14 cellular contexts compared by ENCODE assay signal in the genomic region with DNA sequence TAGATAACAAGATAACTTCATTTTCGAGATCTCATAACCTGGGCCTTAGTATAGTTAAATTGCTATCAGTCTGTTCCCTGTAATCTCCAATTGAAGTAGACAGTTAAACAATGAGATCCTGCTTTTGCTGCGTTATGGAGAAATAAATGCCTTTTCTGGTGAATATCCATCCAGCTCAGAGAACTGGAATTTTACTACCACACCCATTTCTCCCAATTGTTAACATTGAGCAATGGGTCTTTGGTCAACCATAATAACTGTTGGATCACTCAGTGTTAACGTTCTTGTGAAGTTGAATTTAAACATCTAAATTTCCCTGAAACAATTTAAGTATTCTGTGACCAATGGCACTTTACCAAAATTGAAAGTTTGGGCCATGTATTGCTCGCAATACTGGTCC. TPM values are rescaled to one million over a fixed set of nuclear protein-coding genes. Genes with fewer than 3 reads are reported as not detected.
DNase-seq lines count a peak whose midpoint lies in the region; ATAC-seq, FAIRE-seq and TF ChIP-seq lines count a peak whose summit lies in the region.
"Had no signal": no experiment of that assay in that cellular context is flagged by ENCODE, and none has a peak within 500 bp of the region (broad histone marks: within the 10 kb centered on the region; RNA-seq: fewer than 3 reads in every experiment).

No MANE protein-coding gene starts in this region.

- H3K36me3 ChIP-seq in bronchial epithelial cell (ENCODE audit: control insufficient read depth, insufficient read depth, low read length) = no peaks in the 10 kb centered on the region

- no peak for FAIRE-seq in bronchial epithelial cell (lab: Jason Lieb, UNC)

- no peak for TF ChIP-seq CTCF in bronchial epithelial cell (IDR thresholded peaks at IDR 0.05; ENCODE audit: insufficient read depth, low read length, severe bottlenecking)
- TF ChIP-seq CTCF in mesothelial cell of epicardium (IDR thresholded peaks at IDR 0.05; ENCODE audit: unreplicated experiment) = no peak

- no peaks in the 10 kb centered on the region for H3K27me3 Mint-ChIP-seq in mesothelial cell of epicardium (ENCODE audit: low read depth)
- H3K27me3 Mint-ChIP-seq: progenitor cell of endocrine pancreas had no signal

- H3K27me3 ChIP-seq in bronchial epithelial cell (ENCODE audit: control insufficient read depth, insufficient read depth, low read length) = no peaks in the 10 kb centered on the region

- H3K4me1 Mint-ChIP-seq in mesothelial cell of epicardium = peaks cover 38% of the 10 kb centered on the region

- DNase-seq in AG08395 (ENCODE audit: low spot score) (peak; percentile 69), HT1080 (ENCODE audit: low read depth) (peak; percentile 64), bronchial epithelial cell (ENCODE audit: low read depth) (peak; percentile 72), myocyte (ENCODE audit: low read depth) (peak; percentile 38), mesothelial cell of epicardium (ENCODE audit: low spot score in 2 of 2, unreplicated experiment in 2 of 2) (no peak), NCI-H1092 treated with DMSO at 0.1 percent for 48 hours (lab: John Stamatoyannopoulos, UW) (no peak), NOMO-1 treated with DMSO at 0.1 percent for 48 hours (lab: John Stamatoyannopoulos, UW; ENCODE audit: unreplicated experiment) (no peak)
- DNase-seq: anterior cingulate cortex, foreskin melanocyte, left ventricle myocardium superior, NCI-H1417 treated with DMSO at 0.1 percent for 48 hours had no signal

- H3K4me3 ChIP-seq in bronchial epithelial cell (ENCODE audit: low read depth, low read length) = no peak overlapping the region

- H3K9me3 Mint-ChIP-seq in mesothelial cell of epicardium = no peaks in the 10 kb centered on the region

- H3K27ac Mint-ChIP-seq in mesothelial cell of epicardium = no peak overlapping the region
- H3K27ac Mint-ChIP-seq: progenitor cell of endocrine pancreas had no signal

- H3K36me3 Mint-ChIP-seq in mesothelial cell of epicardium = peaks cover 9% of the 10 kb centered on the region

- no peak overlapping the region for H3K4me3 Mint-ChIP-seq in mesothelial cell of epicardium

- no peak for ATAC-seq in GM21381 (IDR thresholded peaks at IDR 0.05; ENCODE audit: unreplicated experiment)
- ATAC-seq: left ventricle myocardium superior had no signal

RNA-seq across cellular contexts. Expression of a gene that starts 3.0 kb away (rescaled TPM):
- 218 and 245 TPM in 2 replicates for total RNA-seq in HT1080 (2014; rRNA removed; shearing (Covaris generic))
- 368 and 437 TPM in 2 replicates for polyA plus RNA-seq in HT1080 (2015; cell fraction: cytosol; rRNA removed)
- 485 and 514 TPM in 2 replicates for polyA plus RNA-seq in HT1080 (2015; cell fraction: nucleus; rRNA removed)
- total RNA-seq in bronchial epithelial cell (248 and 280 TPM in 2 replicates), myocyte (672 and 951 TPM in 2 replicates), mesothelial cell of epicardium (193 to 199 TPM (median 194 TPM) in 3 replicates)
- 810 TPM for polyA plus RNA-seq in myocyte (2012)

RNA-seq across cellular contexts. Expression of a gene that starts 33.4 kb away (rescaled TPM):
- total RNA-seq in HT1080 (2014; rRNA removed; shearing (Covaris generic)) = not detected in 2 replicates
- polyA plus RNA-seq in HT1080 (2015; cell fraction: cytosol; rRNA removed) = not detected in 2 replicates
- polyA plus RNA-seq in HT1080 (2015; cell fraction: nucleus; rRNA removed) = not detected in 2 replicates
- total RNA-seq in bronchial epithelial cell = not detected in 2 replicates
- 2.8 and 3.4 TPM in 2 replicates for total RNA-seq in myocyte
- 4.0 TPM for polyA plus RNA-seq in myocyte (2012)
- total RNA-seq in mesothelial cell of epicardium = not detected in 3 replicates
- total RNA-seq: activated CD8-positive, alpha-beta memory T cell treated with anti-CD3 and anti-CD28 coated beads for 36 hours; left ventricle myocardium superior; progenitor cell of endocrine pancreas had no signal

RNA-seq across cellular contexts. Expression of a gene that starts 49.6 kb away (rescaled TPM):
- 5.7 and 7.6 TPM in 2 replicates for total RNA-seq in HT1080 (2014; rRNA removed; shearing (Covaris generic))
- polyA plus RNA-seq in HT1080 (2015; cell fraction: cytosol; rRNA removed) = 3.1 and 4.7 TPM in 2 replicates
- polyA plus RNA-seq in HT1080 (2015; cell fraction: nucleus; rRNA removed) = 28.4 and 31.0 TPM in 2 replicates
- total RNA-seq in bronchial epithelial cell (0.26 and 0.64 TPM in 2 replicates), myocyte (4.6 and 5.0 TPM in 2 replicates), mesothelial cell of epicardium (34.6 to 39.1 TPM (median 34.8 TPM) in 3 replicates)
- 5.3 TPM for polyA plus RNA-seq in myocyte (2012)

Comparison
In these comparisons a context has a peak if more than half of its experiments do, and no peak if none do; other contexts are left out.
1. DNase-seq: peak in AG08395 (single experiment), HT1080 (single experiment), bronchial epithelial cell (single experiment) and myocyte (single experiment); none in mesothelial cell of epicardium (0 of 2), NCI-H1092 treated with DMSO at 0.1 percent for 48 hours (single experiment) and NOMO-1 treated with DMSO at 0.1 percent for 48 hours (single experiment).